In the genomic region with DNA sequence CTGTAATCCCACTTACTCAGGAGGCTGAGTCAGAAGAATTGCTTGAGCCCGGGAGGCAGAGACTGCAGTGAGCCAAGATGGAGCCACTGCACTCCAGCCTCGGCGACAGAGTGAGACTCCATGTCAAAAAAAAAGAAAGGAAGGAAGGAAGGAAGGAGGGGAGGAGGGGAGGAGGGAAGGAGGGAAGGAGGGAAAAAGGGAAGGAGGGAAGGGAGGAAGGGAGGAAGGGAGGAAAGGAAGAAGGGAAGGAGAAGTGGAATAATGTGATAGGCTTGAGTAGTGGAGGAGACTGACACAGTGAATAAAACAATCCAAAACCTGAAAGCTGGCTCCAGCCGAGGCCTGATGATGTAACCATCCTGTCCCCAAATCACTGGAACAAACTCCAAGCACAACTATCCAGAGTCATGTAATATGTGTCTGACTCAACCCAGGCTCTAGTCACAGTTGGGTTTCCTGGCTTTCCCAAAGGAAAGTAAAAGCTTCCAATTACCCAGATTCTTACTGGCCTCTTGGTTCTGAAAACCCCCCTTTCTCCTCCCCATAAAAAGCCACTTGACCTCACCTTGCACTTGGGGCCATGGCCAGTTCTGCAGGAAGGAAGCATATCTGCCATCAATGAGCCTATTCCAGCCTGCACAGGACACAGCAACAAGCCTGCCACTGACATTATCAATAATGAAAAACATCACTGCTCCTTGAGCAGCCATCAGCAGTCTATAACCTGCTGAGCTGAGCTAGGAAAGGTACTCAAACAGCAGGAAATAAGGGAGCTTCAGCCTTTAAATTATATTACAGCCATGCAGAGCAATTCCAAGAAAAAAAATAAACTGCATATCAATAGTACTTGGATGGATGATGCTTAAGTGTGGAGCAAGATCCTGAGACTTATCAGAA, we compare ENCODE assay signal across 2 cellular contexts.
TF ChIP-seq lines count a peak whose summit lies in the region.

No MANE protein-coding gene starts in this region.

TF ChIP-seq in H1, 55 proteins besides CTCF, POLR2A, EP300 and RAD21:
- TF ChIP-seq TEAD4 (IDR thresholded peaks at IDR 0.05; ENCODE audit: low read depth, low read length): no peak

TF ChIP-seq in liver, 16 proteins besides CTCF, POLR2A, EP300 and RAD21:
- TF ChIP-seq GABPA (IDR thresholded peaks at IDR 0.05 in 1 of 2, conservative IDR thresholded peaks at IDR 0.05 in 1 of 2) (no peak), HNF4G (IDR thresholded peaks at IDR 0.05) (no peak), RXRA (IDR thresholded peaks at IDR 0.05) (no peak), FOXA2 (IDR thresholded peaks at IDR 0.05) (no peak), NR2F2 (IDR thresholded peaks at IDR 0.05) (no peak), EGR1 (IDR thresholded peaks at IDR 0.05; ENCODE audit: low read depth in 2 of 2) (no peak), MAX (IDR thresholded peaks at IDR 0.05) (no peak), ZBTB33 (IDR thresholded peaks at IDR 0.05) (no peak), SP1 (IDR thresholded peaks at IDR 0.05) (no peak), TAF1 (conservative IDR thresholded peaks at IDR 0.05) (no peak), HNF4A (conservative IDR thresholded peaks at IDR 0.05) (peak in 1 of 2 donors; percentile 11), FOXA1 (IDR thresholded peaks at IDR 0.05) (no peak), JUND (IDR thresholded peaks at IDR 0.05) (peak in 1 of 2 donors; percentile 18), YY1 (IDR thresholded peaks at IDR 0.05) (no peak)
- TF ChIP-seq, protein P1, sequence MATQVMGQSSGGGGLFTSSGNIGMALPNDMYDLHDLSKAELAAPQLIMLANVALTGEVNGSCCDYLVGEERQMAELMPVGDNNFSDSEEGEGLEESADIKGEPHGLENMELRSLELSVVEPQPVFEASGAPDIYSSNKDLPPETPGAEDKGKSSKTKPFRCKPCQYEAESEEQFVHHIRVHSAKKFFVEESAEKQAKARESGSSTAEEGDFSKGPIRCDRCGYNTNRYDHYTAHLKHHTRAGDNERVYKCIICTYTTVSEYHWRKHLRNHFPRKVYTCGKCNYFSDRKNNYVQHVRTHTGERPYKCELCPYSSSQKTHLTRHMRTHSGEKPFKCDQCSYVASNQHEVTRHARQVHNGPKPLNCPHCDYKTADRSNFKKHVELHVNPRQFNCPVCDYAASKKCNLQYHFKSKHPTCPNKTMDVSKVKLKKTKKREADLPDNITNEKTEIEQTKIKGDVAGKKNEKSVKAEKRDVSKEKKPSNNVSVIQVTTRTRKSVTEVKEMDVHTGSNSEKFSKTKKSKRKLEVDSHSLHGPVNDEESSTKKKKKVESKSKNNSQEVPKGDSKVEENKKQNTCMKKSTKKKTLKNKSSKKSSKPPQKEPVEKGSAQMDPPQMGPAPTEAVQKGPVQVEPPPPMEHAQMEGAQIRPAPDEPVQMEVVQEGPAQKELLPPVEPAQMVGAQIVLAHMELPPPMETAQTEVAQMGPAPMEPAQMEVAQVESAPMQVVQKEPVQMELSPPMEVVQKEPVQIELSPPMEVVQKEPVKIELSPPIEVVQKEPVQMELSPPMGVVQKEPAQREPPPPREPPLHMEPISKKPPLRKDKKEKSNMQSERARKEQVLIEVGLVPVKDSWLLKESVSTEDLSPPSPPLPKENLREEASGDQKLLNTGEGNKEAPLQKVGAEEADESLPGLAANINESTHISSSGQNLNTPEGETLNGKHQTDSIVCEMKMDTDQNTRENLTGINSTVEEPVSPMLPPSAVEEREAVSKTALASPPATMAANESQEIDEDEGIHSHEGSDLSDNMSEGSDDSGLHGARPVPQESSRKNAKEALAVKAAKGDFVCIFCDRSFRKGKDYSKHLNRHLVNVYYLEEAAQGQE (IDR thresholded peaks at IDR 0.05): no peak
- TF ChIP-seq, protein P2, sequence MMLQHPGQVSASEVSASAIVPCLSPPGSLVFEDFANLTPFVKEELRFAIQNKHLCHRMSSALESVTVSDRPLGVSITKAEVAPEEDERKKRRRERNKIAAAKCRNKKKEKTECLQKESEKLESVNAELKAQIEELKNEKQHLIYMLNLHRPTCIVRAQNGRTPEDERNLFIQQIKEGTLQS (IDR thresholded peaks at IDR 0.05): peak; percentile 41
